ENCODE assay signal across 28 cellular contexts in the genomic region with DNA sequence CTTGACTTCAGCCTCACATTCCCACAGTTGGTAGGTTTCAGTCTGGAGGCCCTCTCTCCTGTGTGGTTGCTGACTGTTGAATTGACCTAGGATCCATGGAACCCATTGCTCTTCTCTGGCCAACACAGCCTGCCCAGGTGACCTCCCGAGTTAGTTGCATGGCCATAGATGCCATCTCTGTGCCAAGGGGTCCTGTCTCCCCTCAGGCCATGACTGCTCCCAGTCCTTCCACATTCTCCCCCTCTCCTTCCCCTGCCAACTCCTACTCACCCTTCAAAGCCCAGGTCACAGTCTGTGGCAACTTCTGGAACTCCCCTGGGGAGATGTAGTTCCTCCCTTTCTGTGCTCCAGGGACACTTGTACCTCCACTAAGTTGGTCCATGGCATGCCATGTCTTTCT.
DNase-seq lines count a peak whose midpoint lies in the region; ATAC-seq, FAIRE-seq and TF ChIP-seq lines count a peak whose summit lies in the region.
"Had no signal": no experiment of that assay in that cellular context is flagged by ENCODE, and none has a peak within 500 bp of the region (broad histone marks: within the 10 kb centered on the region; RNA-seq: fewer than 3 reads in every experiment).

No MANE protein-coding gene starts in this region.

- H3K14ac ChIP-seq in neuronal stem cell (ENCODE audit: low read length): no peak overlapping the region

- H3K4me3 ChIP-seq in HEK293 (ENCODE audit: low read depth, low read length) (no peak overlapping the region), neuronal stem cell (ENCODE audit: low read length in 2 of 2) (no peak overlapping the region), lower lobe of right lung (no peak overlapping the region)
- H3K4me3 ChIP-seq: BLaER1 treated with 17β-estradiol and CSF1 and Interleukin-3, amounts not matched to agents 10 nM and 100 nM; GM12878 had no signal

- no peak for ATAC-seq in lower lobe of right lung
- ATAC-seq: CD8-positive, alpha-beta T cell; GM12878 had no signal

- TF ChIP-seq CTCF in HEK293 (tag by site-specific recombination; IDR thresholded peaks at IDR 0.05) (no peak), lower lobe of right lung (IDR thresholded peaks at IDR 0.05) (no peak)

- no peak overlapping the region for H2AFZ ChIP-seq in neuronal stem cell (ENCODE audit: low read length)

- POLR2A ChIA-PET in HEK293 (lab: Yijun Ruan, JAX): no interaction called here

- H3K36me3 ChIP-seq in HEK293 (ENCODE audit: control insufficient read depth in 2 of 2, insufficient read depth in 1 of 2, low read length in 2 of 2): no peaks in the 10 kb centered on the region
- no peaks in the 10 kb centered on the region for H3K36me3 ChIP-seq in neuronal stem cell (replicated peaks in 1 of 2; ENCODE audit: control insufficient read depth in 2 of 2, insufficient read depth in 2 of 2, low read length in 2 of 2)
- no peaks in the 10 kb centered on the region for H3K36me3 ChIP-seq in lower lobe of right lung
- H3K36me3 ChIP-seq: BLaER1 treated with 17β-estradiol and CSF1 and Interleukin-3, amounts not matched to agents 10 nM and 100 nM had no signal

- no peak overlapping the region for H4K8ac ChIP-seq in neuronal stem cell (ENCODE audit: low read depth, low read length)

- no peak overlapping the region for H2BK120ac ChIP-seq in neuronal stem cell (ENCODE audit: low read depth, low read length)

- no peak overlapping the region for H3K9ac ChIP-seq in neuronal stem cell (ENCODE audit: low read depth, low read length, poor library complexity)
- H3K9ac ChIP-seq: BLaER1 treated with 17β-estradiol and CSF1 and Interleukin-3, amounts not matched to agents 10 nM and 100 nM had no signal

- CTCF ChIA-PET in HEK293 (lab: Yijun Ruan, JAX): no interaction called here

- no peak overlapping the region for H2BK5ac ChIP-seq in neuronal stem cell (ENCODE audit: low read length)

- no peak overlapping the region for H3K4me2 ChIP-seq in neuronal stem cell (ENCODE audit: insufficient read depth, low read length, poor library complexity, severe bottlenecking)
- H3K4me2 ChIP-seq: BLaER1 treated with 17β-estradiol and CSF1 and Interleukin-3, amounts not matched to agents 10 nM and 100 nM had no signal

- H3K79me1 ChIP-seq in neuronal stem cell (ENCODE audit: low read depth, low read length): no peaks in the 10 kb centered on the region

- H2AK5ac ChIP-seq in neuronal stem cell (ENCODE audit: low read depth, low read length): no peak overlapping the region

- H3K27ac ChIP-seq in HEK293 (ENCODE audit: extremely low read depth, low read depth, low read length): no peak overlapping the region
- H3K27ac ChIP-seq in neuronal stem cell (replicated peaks; ENCODE audit: low read length): no peak overlapping the region
- H3K27ac ChIP-seq in lower lobe of right lung: no peak overlapping the region
- H3K27ac ChIP-seq: BLaER1 treated with 17β-estradiol and CSF1 and Interleukin-3, amounts not matched to agents 10 nM and 100 nM; C4-2B had no signal

- no peak overlapping the region for H2BK15ac ChIP-seq in neuronal stem cell (ENCODE audit: low read length)

- DNase-seq in islet precursor cell: peak; percentile 25
- no peak for DNase-seq in neuronal stem cell (ENCODE audit: low spot score)
- DNase-seq in urothelium cell line (ENCODE audit: low spot score): no peak
- no peak for DNase-seq in T-helper 9 cell
- DNase-seq in DMS153 (lab: John Stamatoyannopoulos, UW): no peak
- no peak for DNase-seq in lower lobe of right lung
- DNase-seq in AG08396 (ENCODE audit: low spot score): no peak
- DNase-seq: 8988T; ACHN; AML-193; Caco-2; Calu3; CD4-positive, alpha-beta T cell; CD8-positive, alpha-beta T cell; DMS53; DMS79; DND-41; EL; GDM1 had no signal

- no peak overlapping the region for H4K91ac ChIP-seq in neuronal stem cell (ENCODE audit: low read depth, low read length, poor library complexity)

- H2BK12ac ChIP-seq in neuronal stem cell (ENCODE audit: low read length): no peak overlapping the region

- H3K9me3 ChIP-seq in HEK293 (ENCODE audit: control insufficient read depth, insufficient read depth, low read depth, low read length): no peaks in the 10 kb centered on the region
- H3K9me3 ChIP-seq in neuronal stem cell (replicated peaks in 1 of 2; ENCODE audit: control insufficient read depth in 2 of 2, insufficient read depth in 1 of 2, low read depth in 1 of 2, low read length in 2 of 2): peaks cover 0 to 2% of the 10 kb centered on the region in 2 donors
- H3K9me3 ChIP-seq in lower lobe of right lung: no peaks in the 10 kb centered on the region
- H3K9me3 ChIP-seq: Caco-2 had no signal

- no CpG with 5 or more reads among the region's 1 CpG for WGBS in neuronal stem cell (ENCODE audit: extremely low coverage in 2 of 2, insufficient read length in 2 of 2, insufficient replicate concordance in 1 of 2), 2 donors

- peak; percentile 67 for FAIRE-seq in urothelium cell line (lab: Jason Lieb, UNC)
- FAIRE-seq: A204.1, D721Med, GM12878, GM12892, GM18507, GM19239 had no signal

- no peak overlapping the region for H3K18ac ChIP-seq in neuronal stem cell (ENCODE audit: low read length)

- no peaks in the 10 kb centered on the region for H3K4me1 ChIP-seq in HEK293 (ENCODE audit: control insufficient read depth, insufficient read depth, low read length)
- H3K4me1 ChIP-seq in neuronal stem cell (ENCODE audit: control insufficient read depth in 2 of 2, insufficient read depth in 1 of 2, low read depth in 1 of 2, low read length in 2 of 2): no peaks in the 10 kb centered on the region
- no peaks in the 10 kb centered on the region for H3K4me1 ChIP-seq in lower lobe of right lung
- H3K4me1 ChIP-seq: BLaER1 treated with 17β-estradiol and CSF1 and Interleukin-3, amounts not matched to agents 10 nM and 100 nM had no signal

- H3K23ac ChIP-seq in neuronal stem cell (ENCODE audit: low read depth, low read length, poor library complexity): peak overlapping the region; percentile 11

- intact Hi-C loops in lower lobe of right lung (cut with DNase I): no loop called here

- H3K4ac ChIP-seq in neuronal stem cell (ENCODE audit: low read length): no peak overlapping the region

- H3K27me3 ChIP-seq in neuronal stem cell (ENCODE audit: control insufficient read depth in 3 of 3, insufficient read depth in 3 of 3, low read depth in 1 of 3, low read length in 3 of 3): no peaks in the 10 kb centered on the region
- no peaks in the 10 kb centered on the region for H3K27me3 ChIP-seq in lower lobe of right lung (ENCODE audit: low read depth)
- H3K27me3 ChIP-seq: BLaER1 treated with 17β-estradiol and CSF1 and Interleukin-3, amounts not matched to agents 10 nM and 100 nM had no signal

TF ChIP-seq in HEK293, 187 proteins besides CTCF, POLR2A, EP300 and RAD21:
- TF ChIP-seq ZNF37A (tag by site-specific recombination; IDR thresholded peaks at IDR 0.05) (no peak), ZFP3 (tag by site-specific recombination; IDR thresholded peaks at IDR 0.05; ENCODE audit: low read depth) (peak; percentile 55; the same call in 1 of the 2 replicates)
